8 cellular contexts compared by ENCODE assay signal in the genomic region with DNA sequence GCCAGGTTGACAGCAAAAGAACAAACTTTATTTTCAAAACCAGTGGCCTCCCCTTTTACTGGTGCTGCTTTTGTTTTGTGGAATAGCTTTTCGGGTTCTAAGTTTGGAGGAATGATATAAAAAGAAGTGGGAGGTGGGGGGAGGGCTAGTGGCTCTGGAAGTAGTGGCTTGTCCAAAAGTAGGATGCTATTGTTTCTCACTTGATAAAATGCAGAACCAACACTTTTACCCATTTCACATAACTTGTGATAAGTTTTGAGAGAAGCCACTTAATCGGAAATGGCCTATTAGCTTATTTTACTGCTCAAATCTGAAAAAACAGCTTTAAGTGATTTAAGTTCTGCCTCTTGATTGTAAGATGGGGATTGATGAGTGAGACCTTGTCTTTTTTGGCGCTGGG. TPM values are rescaled to one million over a fixed set of nuclear protein-coding genes. Genes with fewer than 3 reads are reported as not detected.
DNase-seq lines count a peak whose midpoint lies in the region; ATAC-seq and TF ChIP-seq lines count a peak whose summit lies in the region.

No MANE protein-coding gene starts in this region.

- H3K27ac Mint-ChIP-seq in activated naive CD4-positive, alpha-beta T cell treated with anti-CD3 and anti-CD28 coated beads for 36 hours: peak overlapping the region; percentile 91
- peak overlapping the region; percentile 98 for H3K27ac Mint-ChIP-seq in type B pancreatic cell

- WGBS in right lobe of liver (ENCODE audit: insufficient coverage, low coverage, low lambda C conversion rate, missing lambda C conversion rate): 21% methylated on average over 3 of the region's 3 CpGs

- H3K36me3 Mint-ChIP-seq in activated naive CD4-positive, alpha-beta T cell treated with anti-CD3 and anti-CD28 coated beads for 36 hours (ENCODE audit: low read depth): peaks cover 4% of the 10 kb centered on the region
- H3K36me3 Mint-ChIP-seq in type B pancreatic cell: peaks cover 35% of the 10 kb centered on the region

- TF ChIP-seq CTCF in right lobe of liver (IDR thresholded peaks at IDR 0.05) (no peak), type B pancreatic cell (conservative IDR thresholded peaks at IDR 0.05) (no peak)

- no peak for TF ChIP-seq POLR2A in right lobe of liver (IDR thresholded peaks at IDR 0.05)

- peaks cover 25% of the 10 kb centered on the region for H3K4me1 ChIP-seq in adipocyte (ENCODE audit: control insufficient read depth, insufficient read depth, low read length)
- H3K4me1 ChIP-seq in right lobe of liver: peaks cover 0 to 15% (median 7%) of the 10 kb centered on the region in 4 donors

- H3K27ac ChIP-seq in right lobe of liver: peak overlapping the region in 2 of 3 donors; percentile 85 to 89

- H3K27me3 ChIP-seq in adipocyte (replicated peaks; ENCODE audit: control insufficient read depth, insufficient read depth, low read length) (no peaks in the 10 kb centered on the region), right lobe of liver (no peaks in the 10 kb centered on the region)

- no peaks in the 10 kb centered on the region for H3K27me3 Mint-ChIP-seq in activated naive CD4-positive, alpha-beta T cell treated with anti-CD3 and anti-CD28 coated beads for 36 hours (ENCODE audit: low read depth)
- peaks cover 3% of the 10 kb centered on the region for H3K27me3 Mint-ChIP-seq in type B pancreatic cell

- CTCF ChIA-PET in activated naive CD4-positive, alpha-beta T cell treated with anti-CD3 and anti-CD28 coated beads for 36 hours (lab: Charles Lee): interaction anchor here (1.0 to 1.1 kb wide), 2 partner anchors 10 to 61 kb away, joined by 4 read pairs; no protein-coding TSS in a partner anchor

- H3K4me3 ChIP-seq in adipocyte (ENCODE audit: low read length) (peak overlapping the region; percentile 99), right lobe of liver (peak overlapping the region; percentile 63 to 84 (median 68))

- H3K9me3 Mint-ChIP-seq in activated naive CD4-positive, alpha-beta T cell treated with anti-CD3 and anti-CD28 coated beads for 36 hours: no peaks in the 10 kb centered on the region
- peaks cover 6% of the 10 kb centered on the region for H3K9me3 Mint-ChIP-seq in type B pancreatic cell

- H3K36me3 ChIP-seq in adipocyte (ENCODE audit: control insufficient read depth, insufficient read depth, low read length, severe bottlenecking): peaks cover 1% of the 10 kb centered on the region
- H3K36me3 ChIP-seq in right lobe of liver: no peaks in the 10 kb centered on the region

- peaks cover 39% of the 10 kb centered on the region for H3K4me1 Mint-ChIP-seq in activated naive CD4-positive, alpha-beta T cell treated with anti-CD3 and anti-CD28 coated beads for 36 hours (ENCODE audit: low read depth)
- peaks cover 20% of the 10 kb centered on the region for H3K4me1 Mint-ChIP-seq in type B pancreatic cell (ENCODE audit: unreplicated experiment)

- H3K9ac ChIP-seq in adipocyte (ENCODE audit: low read length): peak overlapping the region; percentile 95

- H3K4me3 Mint-ChIP-seq in activated naive CD4-positive, alpha-beta T cell treated with anti-CD3 and anti-CD28 coated beads for 36 hours: peak overlapping the region; percentile 98
- H3K4me3 Mint-ChIP-seq in type B pancreatic cell: peak overlapping the region; percentile 99

- peak in 1 of 4 donors; percentile 1 for ATAC-seq in right lobe of liver
- no peak for ATAC-seq in GM21360 (IDR thresholded peaks at IDR 0.05; ENCODE audit: unreplicated experiment)

- intact Hi-C loops in activated naive CD4-positive, alpha-beta T cell treated with anti-CD3 and anti-CD28 coated beads for 36 hours (cut with micrococcal nuclease): loop anchor here (2.0 kb wide), 4 partner anchors 34 to 466 kb away; partner anchors contain the start of gene MRPS35
- intact Hi-C loops in right lobe of liver (cut with DNase I): no loop called here

- no peak for DNase-seq in activated naive CD4-positive, alpha-beta T cell treated with anti-CD3 and anti-CD28 coated beads for 36 hours
- no peak for DNase-seq in activated naive CD4-positive, alpha-beta T cell treated with anti-CD3 and anti-CD28 coated beads, Interleukin-2, amount 50 U/mL, for 16 hours
- DNase-seq in adipocyte (ENCODE audit: low read depth): peak; percentile 35
- no peak for DNase-seq in right lobe of liver
- DNase-seq in type B pancreatic cell (ENCODE audit: extremely low spot score, unreplicated experiment): no peak
- DNase-seq in iPS-NIHi11 (ENCODE audit: low spot score): no peak
- no peak for DNase-seq in SKM-1 (lab: John Stamatoyannopoulos, UW; ENCODE audit: unreplicated experiment)

- H3K9me3 ChIP-seq in adipocyte (ENCODE audit: control insufficient read depth, low read length) (no peaks in the 10 kb centered on the region), right lobe of liver (no peaks in the 10 kb centered on the region)

RNA-seq across cellular contexts. Expression of gene STK38L, which starts 1.0 kb away (rescaled TPM):
- total RNA-seq in activated naive CD4-positive, alpha-beta T cell treated with anti-CD3 and anti-CD28 coated beads for 36 hours: 10 to 100 TPM; 21.3 to 21.4 TPM
- total RNA-seq in right lobe of liver (10 to 100 TPM in 1 of 6 experiments, 1 to 10 TPM in 5; 6.0 to 18.1 (median 7.3) TPM), type B pancreatic cell (ENCODE audit: low replicate concordance) (43.1 and 75.9 TPM in 2 replicates)
